11 cellular contexts compared by ENCODE assay signal in the genomic region with DNA sequence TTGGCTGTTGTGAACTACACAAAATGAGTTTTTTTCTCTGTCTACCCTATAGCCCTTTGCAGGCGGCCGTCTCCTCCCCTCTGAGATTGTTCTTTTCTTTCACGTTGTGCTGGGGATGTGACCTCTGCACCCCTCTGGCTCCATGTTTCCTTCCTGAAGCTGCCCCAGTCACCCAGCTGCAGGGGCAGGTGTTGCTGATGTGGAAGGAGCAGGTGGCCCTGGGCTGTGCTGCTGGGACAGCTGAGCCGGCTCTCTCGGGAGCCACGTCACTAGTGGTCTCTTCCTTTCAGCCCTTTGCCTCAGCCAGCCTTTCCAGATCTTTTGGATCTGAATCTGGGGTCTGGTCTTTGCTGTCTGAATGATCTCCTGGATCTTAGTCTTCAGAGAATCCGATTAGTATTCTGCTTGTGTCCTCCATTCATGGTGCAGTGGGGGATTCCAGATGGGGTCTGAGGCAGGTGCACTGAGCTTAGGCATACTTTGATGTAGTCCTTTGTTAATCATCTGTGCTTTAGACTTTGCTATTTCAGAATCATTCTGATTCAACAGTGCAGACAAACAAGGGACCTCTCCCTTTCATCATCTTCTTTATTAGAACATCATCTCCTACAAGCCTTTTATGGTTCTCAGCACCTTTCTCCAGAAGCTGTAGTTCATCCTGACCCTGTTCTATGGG.
"Had no signal": no experiment of that assay in that cellular context is flagged by ENCODE, and none has a peak within 500 bp of the region (broad histone marks: within the 10 kb centered on the region; RNA-seq: fewer than 3 reads in every experiment).

No MANE protein-coding gene starts in this region.

- H3K4me1 Mint-ChIP-seq: nephron had no signal

- ATAC-seq: activated CD8-positive, alpha-beta T cell treated with anti-CD3 and anti-CD28 coated beads, Interleukin-2, amount 10 ng/mL, durations not matched to agents 7 days and 5 days; stimulated activated naive CD8-positive, alpha-beta T cell treated with anti-CD3 and anti-CD28 coated beads, Interleukin-15, Interleukin-2, amounts not matched to agents 100 U/mL and 50 U/mL, for 24 hours had no signal

- H3K9me3 Mint-ChIP-seq: nephron had no signal

- H3K4me3 Mint-ChIP-seq: activated CD8-positive, alpha-beta T cell treated with anti-CD3 and anti-CD28 coated beads, Interleukin-2, amount 10 ng/mL, durations not matched to agents 7 days and 5 days; nephron had no signal

- DNase-seq: activated CD4-positive, alpha-beta T cell treated with anti-CD3 and anti-CD28 coated beads for 48 hours; activated CD8-positive, alpha-beta T cell treated with anti-CD3 and anti-CD28 coated beads, Interleukin-2, amount 10 ng/mL, durations not matched to agents 7 days and 5 days; activated effector memory CD4-positive, alpha-beta T cell treated with Interleukin-2 at 50 U/mL for 16 hours; esophagus squamous epithelium; mesenchymal stem cell; stimulated activated CD4-positive, alpha-beta T cell treated with anti-CD3 and anti-CD28 coated beads, Interleukin-4, amount 100 ng/mL, for 24 hours; stimulated activated naive CD8-positive, alpha-beta T cell treated with anti-CD3 and anti-CD28 coated beads, Interleukin-15, Interleukin-2, amounts not matched to agents 100 U/mL and 50 U/mL, for 24 hours; T-helper 2 cell; transverse colon had no signal

- H3K27me3 Mint-ChIP-seq: progenitor cell of endocrine pancreas had no signal

- H3K27ac Mint-ChIP-seq: activated CD8-positive, alpha-beta T cell treated with anti-CD3 and anti-CD28 coated beads, Interleukin-2, amount 10 ng/mL, durations not matched to agents 7 days and 5 days; nephron; progenitor cell of endocrine pancreas had no signal
